Comparison of ENCODE assay signal across 1 cellular context in the genomic region with DNA sequence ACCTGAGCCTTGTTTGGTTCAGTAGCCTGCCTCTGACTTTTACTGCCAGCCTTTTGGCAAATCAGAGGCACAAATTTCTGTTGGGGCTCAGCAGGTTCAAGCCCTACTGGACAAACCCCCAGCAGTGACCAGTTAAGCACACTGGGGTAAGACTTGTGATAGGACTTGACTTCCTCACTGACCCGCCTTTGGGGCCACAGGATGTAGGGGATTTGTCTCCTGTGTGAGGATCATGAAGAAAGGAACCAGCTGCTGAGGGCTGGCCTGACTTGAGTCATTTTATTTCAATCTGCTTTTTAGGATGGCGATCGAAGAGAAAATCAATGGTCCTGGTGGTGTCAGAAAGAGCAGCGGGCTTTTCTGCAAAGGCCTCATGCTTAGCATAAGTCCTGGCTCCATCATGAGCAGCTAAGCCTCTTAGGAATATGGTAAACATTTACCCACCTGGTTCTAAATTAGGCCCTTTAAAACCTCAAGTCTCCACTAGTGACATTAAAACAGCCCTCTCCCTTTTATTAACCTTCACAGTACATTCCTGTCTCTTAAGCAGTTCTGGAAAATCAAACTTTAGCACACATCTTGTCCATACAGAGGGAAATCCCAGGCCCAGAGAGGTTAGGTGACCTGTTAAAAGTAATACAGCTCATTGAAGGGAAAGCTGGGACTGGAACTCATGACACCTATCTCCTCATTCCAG.
TF ChIP-seq lines count a peak whose summit lies in the region.

No MANE protein-coding gene starts in this region.

TF ChIP-seq in HepG2, 621 proteins besides CTCF, POLR2A, EP300 and RAD21:
- TF ChIP-seq PCBP2 (optimal IDR thresholded peaks at IDR 0.05; ENCODE audit: low read depth, low read length, poor library complexity, severe bottlenecking) (no peak), ZNF749 (CRISPR knock-in tag; IDR thresholded peaks at IDR 0.05; ENCODE audit: borderline replicate concordance) (no peak), PRPF4 (IDR thresholded peaks at IDR 0.05; ENCODE audit: low read depth, low read length, poor library complexity, severe bottlenecking) (no peak), SOX13 (IDR thresholded peaks at IDR 0.05) (no peak), SOX13 (CRISPR knock-in tag; conservative IDR thresholded peaks at IDR 0.05 in 1 of 2, IDR thresholded peaks at IDR 0.05 in 1 of 2) (no peak), CHD2 (IDR thresholded peaks at IDR 0.05; ENCODE audit: low read depth, low read length) (no peak)
- TF ChIP-seq, protein P1, sequence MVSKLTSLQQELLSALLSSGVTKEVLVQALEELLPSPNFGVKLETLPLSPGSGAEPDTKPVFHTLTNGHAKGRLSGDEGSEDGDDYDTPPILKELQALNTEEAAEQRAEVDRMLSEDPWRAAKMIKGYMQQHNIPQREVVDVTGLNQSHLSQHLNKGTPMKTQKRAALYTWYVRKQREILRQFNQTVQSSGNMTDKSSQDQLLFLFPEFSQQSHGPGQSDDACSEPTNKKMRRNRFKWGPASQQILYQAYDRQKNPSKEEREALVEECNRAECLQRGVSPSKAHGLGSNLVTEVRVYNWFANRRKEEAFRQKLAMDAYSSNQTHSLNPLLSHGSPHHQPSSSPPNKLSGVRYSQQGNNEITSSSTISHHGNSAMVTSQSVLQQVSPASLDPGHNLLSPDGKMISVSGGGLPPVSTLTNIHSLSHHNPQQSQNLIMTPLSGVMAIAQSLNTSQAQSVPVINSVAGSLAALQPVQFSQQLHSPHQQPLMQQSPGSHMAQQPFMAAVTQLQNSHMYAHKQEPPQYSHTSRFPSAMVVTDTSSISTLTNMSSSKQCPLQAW (CRISPR knock-in tag; IDR thresholded peaks at IDR 0.05) = 0 out of 2 replicates have a peak, but pooled peaks have one; percentile 6
- TF ChIP-seq, protein P2, sequence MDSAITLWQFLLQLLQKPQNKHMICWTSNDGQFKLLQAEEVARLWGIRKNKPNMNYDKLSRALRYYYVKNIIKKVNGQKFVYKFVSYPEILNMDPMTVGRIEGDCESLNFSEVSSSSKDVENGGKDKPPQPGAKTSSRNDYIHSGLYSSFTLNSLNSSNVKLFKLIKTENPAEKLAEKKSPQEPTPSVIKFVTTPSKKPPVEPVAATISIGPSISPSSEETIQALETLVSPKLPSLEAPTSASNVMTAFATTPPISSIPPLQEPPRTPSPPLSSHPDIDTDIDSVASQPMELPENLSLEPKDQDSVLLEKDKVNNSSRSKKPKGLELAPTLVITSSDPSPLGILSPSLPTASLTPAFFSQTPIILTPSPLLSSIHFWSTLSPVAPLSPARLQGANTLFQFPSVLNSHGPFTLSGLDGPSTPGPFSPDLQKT (CRISPR knock-in tag; IDR thresholded peaks at IDR 0.05; ENCODE audit: borderline replicate concordance) = no peak
